In the genomic region with DNA sequence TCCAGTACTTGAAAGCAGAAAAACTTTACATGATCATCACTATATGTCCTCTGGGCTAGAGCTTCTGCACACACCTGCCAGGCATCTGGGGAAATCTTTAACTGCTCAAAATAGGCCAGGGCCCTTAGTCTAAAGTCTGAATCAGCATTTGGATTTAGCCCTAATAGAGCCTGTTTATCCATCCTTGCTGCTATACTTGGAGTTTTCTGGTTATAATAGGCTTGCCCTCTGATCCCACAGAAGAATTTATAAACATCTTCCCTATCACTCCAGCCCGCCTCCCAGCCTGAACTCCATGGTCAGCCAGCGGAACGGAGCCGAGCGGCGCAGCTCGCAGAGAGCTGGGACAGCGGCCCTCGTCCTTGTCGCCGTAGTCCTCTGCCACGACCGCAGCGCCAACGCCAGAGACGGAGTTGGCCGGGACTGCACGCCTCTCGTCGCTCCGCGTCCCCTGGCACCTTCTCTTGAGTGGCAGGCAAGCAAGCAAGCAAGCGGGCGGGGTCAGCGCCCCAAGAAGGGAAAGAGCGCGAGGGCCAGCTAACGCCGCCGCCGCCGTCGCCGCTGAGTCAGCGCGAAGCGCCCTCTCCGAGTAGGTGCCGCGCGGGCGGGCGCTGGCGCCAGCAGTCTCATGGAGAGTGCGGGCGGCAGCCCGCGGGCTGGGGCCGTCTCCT, we compare ENCODE assay signal across 1 cellular context.
A peak's percentile ranks its signal among the peaks of the same experiment; 100 is the strongest.
TF ChIP-seq lines count a peak whose summit lies in the region.

No MANE protein-coding gene starts in this region.

TF ChIP-seq in HCT116, 20 proteins besides CTCF, POLR2A, EP300 and RAD21:
- TF ChIP-seq, protein P1, sequence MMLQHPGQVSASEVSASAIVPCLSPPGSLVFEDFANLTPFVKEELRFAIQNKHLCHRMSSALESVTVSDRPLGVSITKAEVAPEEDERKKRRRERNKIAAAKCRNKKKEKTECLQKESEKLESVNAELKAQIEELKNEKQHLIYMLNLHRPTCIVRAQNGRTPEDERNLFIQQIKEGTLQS (IDR thresholded peaks at IDR 0.05), result no peak
- TF ChIP-seq ZNF274 (IDR thresholded peaks at IDR 0.05; ENCODE audit: low read depth, low read length) (no peak), JUND (IDR thresholded peaks at IDR 0.05) (no peak), YY1 (IDR thresholded peaks at IDR 0.05; ENCODE audit: extremely low read depth, insufficient replicate concordance, low read depth, low read length) (no peak), EZH2phosphoT487 (IDR thresholded peaks at IDR 0.05; ENCODE audit: borderline replicate concordance) (no peak), FOSL1 (IDR thresholded peaks at IDR 0.05; ENCODE audit: low read depth) (peak; percentile 38), ELF1 (IDR thresholded peaks at IDR 0.05; ENCODE audit: borderline replicate concordance, low read depth) (no peak), SIN3A (IDR thresholded peaks at IDR 0.05; ENCODE audit: low read depth) (no peak), EZH2 (IDR thresholded peaks at IDR 0.05) (no peak), SP1 (IDR thresholded peaks at IDR 0.05; ENCODE audit: low read depth) (no peak), POLR2AphosphoS5 (IDR thresholded peaks at IDR 0.05; ENCODE audit: low read depth, low read length) (peak; percentile 56), EGR1 (IDR thresholded peaks at IDR 0.05; ENCODE audit: low read depth) (no peak), CBX3 (IDR thresholded peaks at IDR 0.05; ENCODE audit: low read depth) (peak; percentile 83), ZFX (IDR thresholded peaks at IDR 0.05) (peak; percentile 27; the same call in 1 of the 2 replicates), CEBPB (IDR thresholded peaks at IDR 0.05; ENCODE audit: low read depth) (no peak), TCF7L2 (IDR thresholded peaks at IDR 0.05; ENCODE audit: borderline replicate concordance, extremely low read depth, insufficient read depth, insufficient read length) (peak; percentile 57), SRF (IDR thresholded peaks at IDR 0.05; ENCODE audit: low read depth) (no peak), MAX (IDR thresholded peaks at IDR 0.05) (peak; percentile 79)
- TF ChIP-seq, protein P2, sequence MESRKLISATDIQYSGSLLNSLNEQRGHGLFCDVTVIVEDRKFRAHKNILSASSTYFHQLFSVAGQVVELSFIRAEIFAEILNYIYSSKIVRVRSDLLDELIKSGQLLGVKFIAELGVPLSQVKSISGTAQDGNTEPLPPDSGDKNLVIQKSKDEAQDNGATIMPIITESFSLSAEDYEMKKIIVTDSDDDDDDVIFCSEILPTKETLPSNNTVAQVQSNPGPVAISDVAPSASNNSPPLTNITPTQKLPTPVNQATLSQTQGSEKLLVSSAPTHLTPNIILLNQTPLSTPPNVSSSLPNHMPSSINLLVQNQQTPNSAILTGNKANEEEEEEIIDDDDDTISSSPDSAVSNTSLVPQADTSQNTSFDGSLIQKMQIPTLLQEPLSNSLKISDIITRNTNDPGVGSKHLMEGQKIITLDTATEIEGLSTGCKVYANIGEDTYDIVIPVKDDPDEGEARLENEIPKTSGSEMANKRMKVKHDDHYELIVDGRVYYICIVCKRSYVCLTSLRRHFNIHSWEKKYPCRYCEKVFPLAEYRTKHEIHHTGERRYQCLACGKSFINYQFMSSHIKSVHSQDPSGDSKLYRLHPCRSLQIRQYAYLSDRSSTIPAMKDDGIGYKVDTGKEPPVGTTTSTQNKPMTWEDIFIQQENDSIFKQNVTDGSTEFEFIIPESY (IDR thresholded peaks at IDR 0.05; ENCODE audit: extremely low read depth, insufficient replicate concordance, low read length), result no peak
- TF ChIP-seq, protein P3, sequence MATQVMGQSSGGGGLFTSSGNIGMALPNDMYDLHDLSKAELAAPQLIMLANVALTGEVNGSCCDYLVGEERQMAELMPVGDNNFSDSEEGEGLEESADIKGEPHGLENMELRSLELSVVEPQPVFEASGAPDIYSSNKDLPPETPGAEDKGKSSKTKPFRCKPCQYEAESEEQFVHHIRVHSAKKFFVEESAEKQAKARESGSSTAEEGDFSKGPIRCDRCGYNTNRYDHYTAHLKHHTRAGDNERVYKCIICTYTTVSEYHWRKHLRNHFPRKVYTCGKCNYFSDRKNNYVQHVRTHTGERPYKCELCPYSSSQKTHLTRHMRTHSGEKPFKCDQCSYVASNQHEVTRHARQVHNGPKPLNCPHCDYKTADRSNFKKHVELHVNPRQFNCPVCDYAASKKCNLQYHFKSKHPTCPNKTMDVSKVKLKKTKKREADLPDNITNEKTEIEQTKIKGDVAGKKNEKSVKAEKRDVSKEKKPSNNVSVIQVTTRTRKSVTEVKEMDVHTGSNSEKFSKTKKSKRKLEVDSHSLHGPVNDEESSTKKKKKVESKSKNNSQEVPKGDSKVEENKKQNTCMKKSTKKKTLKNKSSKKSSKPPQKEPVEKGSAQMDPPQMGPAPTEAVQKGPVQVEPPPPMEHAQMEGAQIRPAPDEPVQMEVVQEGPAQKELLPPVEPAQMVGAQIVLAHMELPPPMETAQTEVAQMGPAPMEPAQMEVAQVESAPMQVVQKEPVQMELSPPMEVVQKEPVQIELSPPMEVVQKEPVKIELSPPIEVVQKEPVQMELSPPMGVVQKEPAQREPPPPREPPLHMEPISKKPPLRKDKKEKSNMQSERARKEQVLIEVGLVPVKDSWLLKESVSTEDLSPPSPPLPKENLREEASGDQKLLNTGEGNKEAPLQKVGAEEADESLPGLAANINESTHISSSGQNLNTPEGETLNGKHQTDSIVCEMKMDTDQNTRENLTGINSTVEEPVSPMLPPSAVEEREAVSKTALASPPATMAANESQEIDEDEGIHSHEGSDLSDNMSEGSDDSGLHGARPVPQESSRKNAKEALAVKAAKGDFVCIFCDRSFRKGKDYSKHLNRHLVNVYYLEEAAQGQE (IDR thresholded peaks at IDR 0.05; ENCODE audit: low read depth), result no peak
